In the genomic region with DNA sequence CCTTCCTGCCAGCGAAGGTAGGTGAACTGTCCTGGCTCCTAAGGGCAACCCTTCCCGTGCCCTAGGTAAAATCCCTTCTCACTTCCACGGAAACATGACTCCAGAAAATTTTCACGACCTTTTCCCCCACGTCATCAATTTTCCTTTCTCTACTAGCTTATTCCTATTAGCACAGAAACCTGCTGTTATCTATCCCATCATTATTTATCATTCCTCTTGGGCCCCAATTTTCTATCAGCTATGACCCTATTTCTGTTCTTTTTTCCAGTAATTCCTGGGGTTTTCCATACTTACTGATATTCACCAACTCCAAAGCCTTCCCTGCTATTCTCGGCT, we compare ENCODE assay signal across 21 cellular contexts. TPM values are rescaled to one million over a fixed set of nuclear protein-coding genes. Genes with fewer than 3 reads are reported as not detected.
DNase-seq lines count a peak whose midpoint lies in the region; ATAC-seq and TF ChIP-seq lines count a peak whose summit lies in the region.
"Had no signal": no experiment of that assay in that cellular context is flagged by ENCODE, and none has a peak within 500 bp of the region (broad histone marks: within the 10 kb centered on the region; RNA-seq: fewer than 3 reads in every experiment).

No MANE protein-coding gene starts in this region.

- no peak for TF ChIP-seq RAD21 in HCT116 (IDR thresholded peaks at IDR 0.05; ENCODE audit: low read depth)

- no peaks in the 10 kb centered on the region for H3K36me3 ChIP-seq in BLaER1
- H3K36me3 ChIP-seq in HCT116 (ENCODE audit: control insufficient read depth in 1 of 2, insufficient read depth in 2 of 2, low read length in 2 of 2) = no peaks in the 10 kb centered on the region
- no peaks in the 10 kb centered on the region for H3K36me3 ChIP-seq in OCI-LY7 (ENCODE audit: insufficient read depth, low read length)
- H3K36me3 ChIP-seq in parathyroid adenoma (ENCODE audit: control insufficient read depth, insufficient read depth, low read length) = no peaks in the 10 kb centered on the region

- POLR2A ChIA-PET in HCT116 (lab: Charles Lee) = no interaction called here
- POLR2A ChIA-PET in OCI-LY7 (lab: Charles Lee) = interaction anchor here (0.6 to 1.5 kb wide), 8 partner anchors 72 to 288 kb away, joined by 3 to 4 read pairs (median 3); a partner anchor contains a TSS

- H2AFZ ChIP-seq in HCT116 (ENCODE audit: low read depth, low read length, poor library complexity, severe bottlenecking) (no peak overlapping the region), OCI-LY7 (ENCODE audit: low read length) (peak overlapping the region; percentile 58), parathyroid adenoma (peak overlapping the region; percentile 56)
- H2AFZ ChIP-seq: GM23338 had no signal

- no peaks in the 10 kb centered on the region for H3K27me3 ChIP-seq in BLaER1
- no peaks in the 10 kb centered on the region for H3K27me3 ChIP-seq in HCT116 (ENCODE audit: insufficient read depth, low read length)
- H3K27me3 ChIP-seq in parathyroid adenoma (ENCODE audit: control insufficient read depth, insufficient read depth, low read length) = no peaks in the 10 kb centered on the region
- H3K27me3 ChIP-seq: testis had no signal

- H3K4me3 ChIP-seq in BLaER1 (no peak overlapping the region), HCT116 (replicated peaks in 1 of 2; ENCODE audit: low read depth in 1 of 2, low read length in 2 of 2) (no peak overlapping the region), OCI-LY7 (ENCODE audit: low read depth, low read length, poor library complexity, severe bottlenecking) (no peak overlapping the region), parathyroid adenoma (ENCODE audit: low read depth, low read length) (no peak overlapping the region)
- H3K4me3 ChIP-seq: GM23338, testis had no signal

- H3K4me1 ChIP-seq in BLaER1 = peaks cover 6% of the 10 kb centered on the region; the same call in 1 of the 2 replicates
- peaks cover 0 to 10% of the 10 kb centered on the region in 2 experiments; a peak in 1 of 4 replicates for H3K4me1 ChIP-seq in HCT116 (ENCODE audit: control insufficient read depth in 1 of 2, insufficient read depth in 2 of 2, low read length in 2 of 2)
- peaks cover 6% of the 10 kb centered on the region for H3K4me1 ChIP-seq in OCI-LY7 (ENCODE audit: insufficient read depth, low read length, poor library complexity, severe bottlenecking)
- H3K4me1 ChIP-seq in parathyroid adenoma = peaks cover 2% of the 10 kb centered on the region

- no peaks in the 10 kb centered on the region for H3K9me3 Mint-ChIP-seq in activated CD4-positive, alpha-beta T cell treated with anti-CD3 and anti-CD28 coated beads, Interleukin-2, amount 10 ng/mL, durations not matched to agents 24 days and 14 days
- H3K9me3 Mint-ChIP-seq: activated naive CD8-positive, alpha-beta T cell treated with anti-CD3 and anti-CD28 coated beads, Interleukin-2, amount 50 U/mL, for 24 hours; effector memory CD8-positive, alpha-beta T cell; HFFc6; nephron had no signal

- H3K79me2 ChIP-seq in HCT116 (ENCODE audit: insufficient read depth, low read length) (no peaks in the 10 kb centered on the region), OCI-LY7 (ENCODE audit: insufficient read depth, low read depth, low read length) (no peaks in the 10 kb centered on the region), parathyroid adenoma (no peaks in the 10 kb centered on the region)

- TF ChIP-seq POLR2A in HCT116 (IDR thresholded peaks at IDR 0.05; ENCODE audit: borderline replicate concordance, extremely low read depth, insufficient read depth, insufficient read length) = no peak

- peaks cover under 1% of the 10 kb centered on the region for H3K27me3 Mint-ChIP-seq in activated CD4-positive, alpha-beta T cell treated with anti-CD3 and anti-CD28 coated beads, Interleukin-2, amount 10 ng/mL, durations not matched to agents 24 days and 14 days
- H3K27me3 Mint-ChIP-seq: activated naive CD8-positive, alpha-beta T cell treated with anti-CD3 and anti-CD28 coated beads, Interleukin-2, amount 50 U/mL, for 24 hours; effector memory CD8-positive, alpha-beta T cell had no signal

- H3K36me3 Mint-ChIP-seq in activated CD4-positive, alpha-beta T cell treated with anti-CD3 and anti-CD28 coated beads, Interleukin-2, amount 10 ng/mL, durations not matched to agents 24 days and 14 days (ENCODE audit: low read depth) = no peaks in the 10 kb centered on the region

- H4K20me1 ChIP-seq in BLaER1 = no peaks in the 10 kb centered on the region
- H4K20me1 ChIP-seq in HCT116 (ENCODE audit: insufficient read depth) = no peaks in the 10 kb centered on the region
- no peaks in the 10 kb centered on the region for H4K20me1 ChIP-seq in OCI-LY7 (ENCODE audit: insufficient read depth, low read length)

- ATAC-seq in HCT116 (0 out of 2 replicates have a peak, but pooled peaks have one; percentile 8), GM18907 (IDR thresholded peaks at IDR 0.05; ENCODE audit: unreplicated experiment) (no peak)

- H3K9me3 ChIP-seq in BLaER1 (no peaks in the 10 kb centered on the region), HCT116 (ENCODE audit: control insufficient read depth in 1 of 2, insufficient read depth in 1 of 2, low read depth in 1 of 2, low read length in 2 of 2) (no peaks in the 10 kb centered on the region), OCI-LY7 (ENCODE audit: low read length) (no peaks in the 10 kb centered on the region), parathyroid adenoma (ENCODE audit: control insufficient read depth, low read length) (no peaks in the 10 kb centered on the region)
- H3K9me3 ChIP-seq: testis had no signal

- RAD21 ChIA-PET in HCT116 (lab: Charles Lee; ENCODE audit: low non-redundant PET in 1 of 2, low total read pairs in 2 of 2, uncharacterized antibody in 2 of 2, unreplicated experiment in 2 of 2) = interaction anchor here in 1 of 2 experiments (2.3 kb wide), 1 partner anchor 312 kb away, joined by 13 read pairs; no protein-coding TSS in a partner anchor

- intact Hi-C loops in HCT116 (cut with micrococcal nuclease) (loop anchor here (1.0 to 5.0 kb wide), 3 partner anchors 238 to 555 kb away; no protein-coding TSS in a partner anchor), OCI-LY7 (cut with micrococcal nuclease; ENCODE audit: unreplicated experiment) (loop anchor here (1.0 to 5.0 kb wide), 6 partner anchors 75 to 312 kb away; a partner anchor contains a TSS)
- intact Hi-C loops in activated CD4-positive, alpha-beta T cell treated with anti-CD3 and anti-CD28 coated beads, Interleukin-2, amount 10 ng/mL, durations not matched to agents 24 days and 14 days (cut with micrococcal nuclease) = loop anchor here (1.0 to 10.0 kb wide), 6 partner anchors 175 to 555 kb away; a partner anchor contains a TSS

- no peak overlapping the region for H3K27ac Mint-ChIP-seq in activated CD4-positive, alpha-beta T cell treated with anti-CD3 and anti-CD28 coated beads, Interleukin-2, amount 10 ng/mL, durations not matched to agents 24 days and 14 days
- H3K27ac Mint-ChIP-seq: activated naive CD8-positive, alpha-beta T cell treated with anti-CD3 and anti-CD28 coated beads, Interleukin-2, amount 50 U/mL, for 24 hours; effector memory CD8-positive, alpha-beta T cell; GM23338; HFFc6; nephron had no signal

- H3K9me2 ChIP-seq in HCT116 (ENCODE audit: insufficient read depth) (no peaks in the 10 kb centered on the region), OCI-LY7 (ENCODE audit: insufficient read depth, low read length) (no peaks in the 10 kb centered on the region)

- H3K27ac ChIP-seq in BLaER1 (no peak overlapping the region), HCT116 (ENCODE audit: low read depth, low read length) (no peak overlapping the region), OCI-LY7 (ENCODE audit: low read depth, low read length, poor library complexity, severe bottlenecking) (no peak overlapping the region), parathyroid adenoma (no peak overlapping the region)

- no peak for DNase-seq in HCT116 (ENCODE audit: low read depth, low spot score)
- DNase-seq in OCI-LY7 (ENCODE audit: low spot score) = no peak
- no peak for DNase-seq in activated CD4-positive, alpha-beta T cell treated with anti-CD3 and anti-CD28 coated beads, Interleukin-2, amount 10 ng/mL, durations not matched to agents 24 days and 14 days
- DNase-seq in foreskin melanocyte = no peak
- DNase-seq in activated CD4-positive, CD25-positive, alpha-beta regulatory T cell (lab: John Stamatoyannopoulos, UW) = no peak
- DNase-seq: NCI-H1436 treated with DMSO at 0.1 percent for 48 hours had no signal

- no peaks in the 10 kb centered on the region for H3K4me1 Mint-ChIP-seq in activated CD4-positive, alpha-beta T cell treated with anti-CD3 and anti-CD28 coated beads, Interleukin-2, amount 10 ng/mL, durations not matched to agents 24 days and 14 days
- H3K4me1 Mint-ChIP-seq: nephron had no signal

- TF ChIP-seq CTCF in HCT116 (IDR thresholded peaks at IDR 0.05 in 2 of 3, conservative IDR thresholded peaks at IDR 0.05 in 1 of 3; ENCODE audit: borderline replicate concordance in 1 of 3, insufficient read depth in 1 of 3, low read depth in 2 of 3, low read length in 2 of 3) (no peak), OCI-LY7 (conservative IDR thresholded peaks at IDR 0.05; ENCODE audit: low read length) (no peak), parathyroid adenoma (IDR thresholded peaks at IDR 0.05) (no peak)

- H3K4me2 ChIP-seq in BLaER1 = peak overlapping the region; percentile 53
- no peak overlapping the region for H3K4me2 ChIP-seq in HCT116 (ENCODE audit: low read length)
- peak overlapping the region; percentile 49; the same call in 1 of the 2 replicates for H3K4me2 ChIP-seq in OCI-LY7 (ENCODE audit: low read length)
- no peak overlapping the region for H3K4me2 ChIP-seq in parathyroid adenoma (ENCODE audit: low read length)
- H3K4me2 ChIP-seq: GM23338 had no signal

- BruUV-seq in HCT116 (replicated peaks; lab: Mats Ljungman, UMichigan) = no TSS peak
- BruUV-seq in OCI-LY7 (replicated peaks; lab: Mats Ljungman, UMichigan) = no TSS peak

- no peak overlapping the region for H3K9ac ChIP-seq in BLaER1
- H3K9ac ChIP-seq in HCT116 (ENCODE audit: low read length) = no peak overlapping the region
- no peak overlapping the region for H3K9ac ChIP-seq in parathyroid adenoma

- CTCF ChIA-PET in HCT116 (lab: Charles Lee) (interaction anchor here (0.7 to 3.7 kb wide), 6 partner anchors 10 to 556 kb away, joined by 3 to 55 read pairs (median 4); no protein-coding TSS in a partner anchor), OCI-LY7 (lab: Charles Lee; ENCODE audit: unreplicated experiment) (interaction anchor here (0.7 to 1.9 kb wide), 6 partner anchors 20 to 312 kb away, joined by 3 to 11 read pairs (median 4); no protein-coding TSS in a partner anchor)

- H3K4me3 Mint-ChIP-seq in activated CD4-positive, alpha-beta T cell treated with anti-CD3 and anti-CD28 coated beads, Interleukin-2, amount 10 ng/mL, durations not matched to agents 24 days and 14 days = no peak overlapping the region
- H3K4me3 Mint-ChIP-seq: activated naive CD8-positive, alpha-beta T cell treated with anti-CD3 and anti-CD28 coated beads, Interleukin-2, amount 50 U/mL, for 24 hours; effector memory CD8-positive, alpha-beta T cell; GM23338; HFFc6; nephron had no signal

TF ChIP-seq in HCT116, 20 proteins besides CTCF, POLR2A, EP300 and RAD21 (continues in another document):
- TF ChIP-seq JUND (IDR thresholded peaks at IDR 0.05) (no peak), EZH2 (IDR thresholded peaks at IDR 0.05) (no peak)

RNA-seq across cellular contexts. Expression of a gene that starts 23.8 kb away (rescaled TPM):
- total RNA-seq in HCT116 (2021; ENCODE audit: unreplicated experiment) = 0.07 TPM
- polyA plus RNA-seq in HCT116 (2012) = not detected in 2 replicates
- not detected in 2 replicates for total RNA-seq in OCI-LY7 (2014; rRNA removed; shearing (Covaris generic))
- total RNA-seq in OCI-LY7 (2022) = not detected in 2 replicates
- not detected in 2 replicates for total RNA-seq in activated CD4-positive, alpha-beta T cell treated with anti-CD3 and anti-CD28 coated beads, Interleukin-2, amount 10 ng/mL, durations not matched to agents 24 days and 14 days
- total RNA-seq: epithelial cell of proximal tubule, G401, GM23338, HFFc6, mammary epithelial cell, mucosa of gallbladder, osteocyte, ureter had no signal
- polyA plus RNA-seq: GM23338, mammary epithelial cell had no signal

Comparison
In these comparisons a context has a peak if more than half of its experiments do, and no peak if none do; other contexts are left out.
1. H3K4me2 ChIP-seq: peak in BLaER1 (single experiment) and OCI-LY7 (single experiment); none in HCT116 (single experiment) and parathyroid adenoma (single experiment).